1 cellular context compared by ENCODE assay signal in the genomic region with DNA sequence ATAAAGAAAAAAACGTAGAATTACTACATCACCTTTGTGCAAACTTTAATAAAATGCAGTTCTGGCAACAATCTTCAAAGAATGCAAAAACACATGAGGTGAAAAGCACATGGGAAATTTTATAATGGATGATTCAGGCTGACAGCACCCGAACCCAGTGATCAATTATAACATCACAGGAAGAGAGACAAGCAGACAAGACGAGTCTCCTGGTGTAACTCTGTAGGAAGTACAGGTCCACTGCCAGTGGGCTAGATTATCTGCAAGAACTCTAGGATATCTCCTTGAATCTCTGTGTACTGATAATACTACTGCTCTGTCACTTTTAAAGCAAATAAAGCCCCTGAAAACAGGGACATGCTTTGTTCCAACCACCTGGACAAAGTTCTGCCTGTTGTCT.
TF ChIP-seq lines count a peak whose summit lies in the region.

No MANE protein-coding gene starts in this region.

TF ChIP-seq in SK-N-SH, 30 proteins besides CTCF, POLR2A, EP300 and RAD21 (continued from another document):
- TF ChIP-seq REST (IDR thresholded peaks at IDR 0.05; ENCODE audit: low read depth, low read length) (no peak), NRF1 (IDR thresholded peaks at IDR 0.05; ENCODE audit: low read depth, low read length) (no peak), TCF12 (IDR thresholded peaks at IDR 0.05) (0 out of 2 replicates have a peak, but pooled peaks have one; percentile 3), NFIC (IDR thresholded peaks at IDR 0.05; ENCODE audit: borderline replicate concordance) (0 out of 2 replicates have a peak, but pooled peaks have one; percentile 1)
